Comparison of ENCODE assay signal across 22 cellular contexts in genomic region chr2:160257015-160257741, GRCh38. TPM values are rescaled to one million over a fixed set of nuclear protein-coding genes. Genes with fewer than 3 reads are reported as not detected.
DNase-seq lines count a peak whose midpoint lies in the region; ATAC-seq, FAIRE-seq and TF ChIP-seq lines count a peak whose summit lies in the region.
"Had no signal": no experiment of that assay in that cellular context is flagged by ENCODE, and none has a peak within 500 bp of the region (broad histone marks: within the 10 kb centered on the region; RNA-seq: fewer than 3 reads in every experiment).

No MANE protein-coding gene starts in this region.

- H3K79me2 ChIP-seq in keratinocyte (ENCODE audit: control insufficient read depth, insufficient read depth, low read length) = no peaks in the 10 kb centered on the region

- POLR2A ChIA-PET in CD4-positive, alpha-beta memory T cell (lab: Charles Lee; ENCODE audit: partially characterized antibody) = interaction anchor here (1.0 kb wide), 1 partner anchor 9 kb away, joined by 3 read pairs; no protein-coding TSS in a partner anchor

- H3K9me1 ChIP-seq in keratinocyte (ENCODE audit: control insufficient read depth, extremely low read depth, insufficient read depth, low read length) = no peaks in the 10 kb centered on the region

- DNase-seq in HFFc6 (peak; percentile 20), amniotic epithelial cell (ENCODE audit: low read depth) (peak; percentile 83), keratinocyte (ENCODE audit: low read depth, low spot score) (no peak), small intestine (peak; percentile 55), KG1 (lab: John Stamatoyannopoulos, UW) (no peak), heart right ventricle (no peak), inferior parietal cortex (ENCODE audit: extremely low spot score) (no peak)
- no peak for DNase-seq in CD4-positive, alpha-beta memory T cell
- DNase-seq: activated CD4-positive, CD25-positive, alpha-beta regulatory T cell treated with anti-CD3 and anti-CD28 coated beads, Interleukin-2, amount 50 U/mL, for 72 hours; activated CD8-positive, alpha-beta memory T cell treated with anti-CD3 and anti-CD28 coated beads, Interleukin-2, amount 50 U/mL, for 4 hours; activated naive CD4-positive, alpha-beta T cell treated with Interleukin-2 at 50 U/mL for 16 hours; brain microvascular endothelial cell; DND-41; NCI-H2029; NCI-H774; right cardiac atrium; stimulated activated CD8-positive, alpha-beta memory T cell treated with anti-CD3 and anti-CD28 coated beads, Interleukin-4, amount 100 ng/mL, for 48 hours had no signal

- H2AFZ ChIP-seq in keratinocyte (ENCODE audit: control insufficient read depth, low read length) = peak overlapping the region; percentile 56

- H3K27me3 Mint-ChIP-seq in HFFc6 (ENCODE audit: insufficient read depth) = peaks cover 4% of the 10 kb centered on the region; the same call in 1 of the 2 replicates
- no peaks in the 10 kb centered on the region for H3K27me3 Mint-ChIP-seq in CD4-positive, alpha-beta memory T cell

- H3K9me3 ChIP-seq in keratinocyte (ENCODE audit: control insufficient read depth, low read depth, low read length) = no peaks in the 10 kb centered on the region
- no peaks in the 10 kb centered on the region for H3K9me3 ChIP-seq in small intestine (ENCODE audit: control insufficient read depth, low read depth)
- H3K9me3 ChIP-seq in CD4-positive, alpha-beta memory T cell (ENCODE audit: control insufficient read depth in 1 of 2, low read length in 2 of 2) = no peaks in the 10 kb centered on the region
- H3K9me3 ChIP-seq in heart right ventricle = peaks cover 0 to 5% (median 0%) of the 10 kb centered on the region in 11 donors

- H3K4me1 ChIP-seq in keratinocyte (ENCODE audit: control insufficient read depth, extremely low read depth, insufficient read depth, low read length) (peaks cover 26% of the 10 kb centered on the region), small intestine (ENCODE audit: control insufficient read depth in 2 of 2, insufficient read depth in 1 of 2, low read depth in 1 of 2, low read length in 1 of 2) (no peaks in the 10 kb centered on the region), heart right ventricle (peaks cover 0 to 22% (median 7%) of the 10 kb centered on the region in 9 donors)
- H3K4me1 ChIP-seq in CD4-positive, alpha-beta memory T cell (ENCODE audit: insufficient read depth, low read length) = no peaks in the 10 kb centered on the region

- H3K36me3 Mint-ChIP-seq in HFFc6 (ENCODE audit: low read depth) = no peaks in the 10 kb centered on the region
- no peaks in the 10 kb centered on the region for H3K36me3 Mint-ChIP-seq in CD4-positive, alpha-beta memory T cell
- H3K36me3 Mint-ChIP-seq: natural killer cell treated with Interleukin-12 subunit alpha and Interleukin-12 subunit beta and Interleukin-15 and Interleukin-18, amount 100 ng/mL, for 72 hours had no signal

- H3K4me3 ChIP-seq in keratinocyte (ENCODE audit: control insufficient read depth in 2 of 3, extremely low read depth in 1 of 3, insufficient read depth in 2 of 3, low read depth in 1 of 3, low read length in 3 of 3) (no peak overlapping the region), small intestine (ENCODE audit: low read depth in 1 of 2, low read length in 2 of 2) (no peak overlapping the region), heart right ventricle (no peak overlapping the region)
- no peak overlapping the region for H3K4me3 ChIP-seq in CD4-positive, alpha-beta memory T cell (ENCODE audit: low read length in 2 of 2)
- H3K4me3 ChIP-seq: BLaER1 treated with 17β-estradiol and CSF1 and Interleukin-3, amounts not matched to agents 10 nM and 100 nM had no signal

- TF ChIP-seq CTCF in HFFc6 (IDR thresholded peaks at IDR 0.05) (no peak), keratinocyte (optimal IDR thresholded peaks at IDR 0.05 in 1 of 3, IDR thresholded peaks at IDR 0.05 in 1 of 3, conservative IDR thresholded peaks at IDR 0.05 in 1 of 3; ENCODE audit: extremely low read depth in 1 of 3, insufficient read depth in 2 of 3, low read length in 3 of 3) (no peak), heart right ventricle (IDR thresholded peaks at IDR 0.05) (no peak)

- dilution Hi-C loops in keratinocyte (cut with MboI; ENCODE audit: extremely low pct_ligation_motif_present, low sequenced_read_pairs) = no loop called here

- H3K9ac ChIP-seq in keratinocyte (ENCODE audit: control insufficient read depth, extremely low read depth, insufficient read depth, low read length) = peak overlapping the region; percentile 3
- H3K9ac ChIP-seq: BLaER1 treated with 17β-estradiol and CSF1 and Interleukin-3, amounts not matched to agents 10 nM and 100 nM had no signal

- FAIRE-seq in keratinocyte (lab: Jason Lieb, UNC) = peak; percentile 64
- FAIRE-seq in small intestine (lab: Jason Lieb, UNC) = no peak

- no peaks in the 10 kb centered on the region; the same call in 1 of the 2 replicates for H3K9me3 Mint-ChIP-seq in HFFc6
- peaks cover 0 to 8% (median under 1%) of the 10 kb centered on the region in 8 donors for H3K9me3 Mint-ChIP-seq in CD4-positive, alpha-beta memory T cell
- H3K9me3 Mint-ChIP-seq: natural killer cell treated with Interleukin-12 subunit alpha and Interleukin-12 subunit beta and Interleukin-15 and Interleukin-18, amount 100 ng/mL, for 72 hours; T-helper 2 cell treated with Interferon-gamma antibody and Interleukin-4, amounts not matched to agents 5 μg/mL and 100 μg/mL, for 36 hours had no signal

- peak overlapping the region; percentile 36; the same call in 1 of the 2 replicates for H3K4me3 Mint-ChIP-seq in HFFc6
- H3K4me3 Mint-ChIP-seq in CD4-positive, alpha-beta memory T cell = no peak overlapping the region
- H3K4me3 Mint-ChIP-seq: natural killer cell treated with Interleukin-12 subunit alpha and Interleukin-12 subunit beta and Interleukin-15 and Interleukin-18, amount 100 ng/mL, for 72 hours; T-helper 2 cell treated with Interferon-gamma antibody and Interleukin-4, amounts not matched to agents 5 μg/mL and 100 μg/mL, for 36 hours had no signal

- no peak for ATAC-seq in heart right ventricle
- ATAC-seq: natural killer cell treated with Interleukin-12 subunit alpha and Interleukin-12 subunit beta and Interleukin-15 and Interleukin-18, amount 100 ng/mL, for 72 hours had no signal

- H3K27ac ChIP-seq in keratinocyte (ENCODE audit: control insufficient read depth, insufficient read depth, low read length) = peak overlapping the region; percentile 61
- H3K27ac ChIP-seq in small intestine (ENCODE audit: low read depth in 1 of 2, low read length in 1 of 2) = no peak overlapping the region
- no peak overlapping the region for H3K27ac ChIP-seq in CD4-positive, alpha-beta memory T cell (ENCODE audit: low read depth, low read length)
- no peak overlapping the region for H3K27ac ChIP-seq in heart right ventricle
- H3K27ac ChIP-seq: BLaER1 treated with 17β-estradiol and CSF1 and Interleukin-3, amounts not matched to agents 10 nM and 100 nM; brain microvascular endothelial cell had no signal

- H3K36me3 ChIP-seq in keratinocyte (ENCODE audit: control insufficient read depth in 2 of 2, extremely low read depth in 1 of 2, insufficient read depth in 2 of 2, low read length in 2 of 2) = no peaks in the 10 kb centered on the region
- no peaks in the 10 kb centered on the region for H3K36me3 ChIP-seq in small intestine (ENCODE audit: control insufficient read depth in 2 of 2, insufficient read depth in 2 of 2, low read length in 2 of 2)
- no peaks in the 10 kb centered on the region for H3K36me3 ChIP-seq in CD4-positive, alpha-beta memory T cell (ENCODE audit: insufficient read depth, low read length)
- H3K36me3 ChIP-seq in heart right ventricle = no peaks in the 10 kb centered on the region
- H3K36me3 ChIP-seq: BLaER1 treated with 17β-estradiol and CSF1 and Interleukin-3, amounts not matched to agents 10 nM and 100 nM; brain microvascular endothelial cell had no signal

- no peaks in the 10 kb centered on the region for H4K20me1 ChIP-seq in keratinocyte (ENCODE audit: control insufficient read depth, extremely low read depth, insufficient read depth, low read length)
- H4K20me1 ChIP-seq: BLaER1 treated with 17β-estradiol and CSF1 and Interleukin-3, amounts not matched to agents 10 nM and 100 nM had no signal

- intact Hi-C loops in CD4-positive, alpha-beta memory T cell (cut with micrococcal nuclease) = no loop called here
- intact Hi-C loops in heart right ventricle (cut with DNase I) = loop anchor here in 4 of 10 donors (10.0 kb wide), 3 partner anchors 718 to 738 kb away; no protein-coding TSS in a partner anchor

- H3K4me1 Mint-ChIP-seq in HFFc6 (ENCODE audit: low read depth) = peaks cover 43% of the 10 kb centered on the region
- H3K4me1 Mint-ChIP-seq in CD4-positive, alpha-beta memory T cell = peaks cover 0 to 3% (median 0%) of the 10 kb centered on the region in 4 donors

- WGBS in small intestine, 3 donors = 50 to 66% (median 52%) methylated on average over 6 of the region's 6 CpGs
- WGBS in heart right ventricle, 2 donors = 96 to 97% methylated on average over 6 of the region's 6 CpGs

- H3K4me2 ChIP-seq in keratinocyte (ENCODE audit: control insufficient read depth, extremely low read depth, insufficient read depth, low read depth, low read length) = peak overlapping the region; percentile 47
- H3K4me2 ChIP-seq: BLaER1 treated with 17β-estradiol and CSF1 and Interleukin-3, amounts not matched to agents 10 nM and 100 nM had no signal

- H3K27ac Mint-ChIP-seq in HFFc6 = peak overlapping the region; percentile 9
- no peak overlapping the region for H3K27ac Mint-ChIP-seq in CD4-positive, alpha-beta memory T cell
- H3K27ac Mint-ChIP-seq: natural killer cell treated with Interleukin-12 subunit alpha and Interleukin-12 subunit beta and Interleukin-15 and Interleukin-18, amount 100 ng/mL, for 72 hours; T-helper 2 cell treated with Interferon-gamma antibody and Interleukin-4, amounts not matched to agents 5 μg/mL and 100 μg/mL, for 36 hours had no signal

- CTCF ChIA-PET in CD4-positive, alpha-beta memory T cell (lab: Charles Lee; ENCODE audit: partially characterized antibody) = interaction anchor here (0.8 to 13.0 kb wide), 4 partner anchors 12 to 736 kb away, joined by 3 to 182 read pairs (median 6); no protein-coding TSS in a partner anchor

- H3K27me3 ChIP-seq in keratinocyte (ENCODE audit: control insufficient read depth, extremely low read depth, insufficient read depth, low read length) (no peaks in the 10 kb centered on the region), small intestine (ENCODE audit: control insufficient read depth in 2 of 2, insufficient read depth in 2 of 2, low read length in 2 of 2) (no peaks in the 10 kb centered on the region), heart right ventricle (no peaks in the 10 kb centered on the region)
- no peaks in the 10 kb centered on the region for H3K27me3 ChIP-seq in CD4-positive, alpha-beta memory T cell (ENCODE audit: insufficient read depth, low read length)
- H3K27me3 ChIP-seq: BLaER1 treated with 17β-estradiol and CSF1 and Interleukin-3, amounts not matched to agents 10 nM and 100 nM; brain microvascular endothelial cell had no signal

RNA-seq across cellular contexts. Expression of gene ITGB6, which starts 57.1 kb away (rescaled TPM):
- under 1 TPM in 2 of 6 experiments, not detected in 4; 0.33 TPM for total RNA-seq in HFFc6 (2021; fragmentation: NEBNext Ultra II Directional; extraction: Animal tissue kit (Norgen Biotek cat#: 25700))
- polyA plus RNA-seq in keratinocyte = 174 to 197 TPM (median 183 TPM) in 3 replicates
- 7.3 TPM for polyA plus RNA-seq in keratinocyte (2011; ENCODE audit: low read depth)
- 39.0 and 68.3 TPM in 2 replicates for polyA plus RNA-seq in keratinocyte (2011; cell fraction: cytosol; rRNA removed)
- polyA plus RNA-seq in keratinocyte (2011; cell fraction: nucleus; rRNA removed) = 324 and 400 TPM in 2 replicates
- polyA plus RNA-seq in keratinocyte (2012; ENCODE audit: low replicate concordance) = 15.1 and 117 TPM in 2 replicates
- 102 to 255 TPM (median 248 TPM) in 3 replicates for polyA minus RNA-seq in keratinocyte
- 108 TPM for polyA minus RNA-seq in keratinocyte (2011; cell fraction: cytosol; rRNA and poly(A)+ RNA removed)
- 418 and 705 TPM in 2 replicates for polyA minus RNA-seq in keratinocyte (2011; cell fraction: nucleus; rRNA and poly(A)+ RNA removed)
- polyA plus RNA-seq in small intestine = 1 to 10 TPM; 3.0 to 5.6 (median 3.9) TPM
- not detected for total RNA-seq in CD4-positive, alpha-beta memory T cell
- not detected for polyA plus RNA-seq in CD4-positive, alpha-beta memory T cell
- total RNA-seq in heart right ventricle = 1 to 10 TPM in 7 of 10 donors, under 1 TPM in 3; 0.18 to 3.5 (median 1.3) TPM
- polyA plus RNA-seq in heart right ventricle = under 1 TPM; 0.09 to 0.73 TPM
- total RNA-seq: fibroblast of villous mesenchyme; natural killer cell treated with Interleukin-12 subunit alpha and Interleukin-12 subunit beta and Interleukin-15 and Interleukin-18, amount 100 ng/mL, for 72 hours; temporal lobe had no signal

Comparison
In these comparisons a context has a peak if more than half of its experiments do, and no peak if none do; other contexts are left out.
1. DNase-seq: peak in HFFc6 (single experiment), amniotic epithelial cell (single experiment) and small intestine (single experiment); none in keratinocyte (single experiment), KG1 (single experiment), CD4-positive, alpha-beta memory T cell (0 of 5), heart right ventricle (0 of 2) and inferior parietal cortex (single experiment).